7 cellular contexts compared by ENCODE assay signal in the genomic region with DNA sequence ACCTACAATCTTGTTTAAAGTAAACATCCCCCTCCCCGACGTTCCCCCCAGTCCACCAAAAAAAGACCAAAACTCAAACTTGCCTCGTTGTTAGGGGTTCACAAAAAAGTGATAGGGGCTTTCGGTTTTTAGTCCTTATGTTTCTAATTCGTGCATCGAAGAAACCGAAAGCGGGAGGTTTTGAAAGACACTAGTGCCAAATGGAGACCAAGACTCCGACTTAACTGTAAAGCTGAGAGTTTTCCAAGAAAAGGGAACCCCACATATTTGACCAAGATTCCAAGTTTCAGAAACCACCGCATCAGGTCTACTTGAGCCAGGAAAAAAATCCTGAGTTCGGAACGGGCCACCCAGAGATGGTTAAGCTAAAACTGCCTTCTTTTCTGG. TPM values are rescaled to one million over a fixed set of nuclear protein-coding genes. Genes with fewer than 3 reads are reported as not detected.
DNase-seq lines count a peak whose midpoint lies in the region; ATAC-seq, FAIRE-seq and TF ChIP-seq lines count a peak whose summit lies in the region.

No MANE protein-coding gene starts in this region.

- no peaks in the 10 kb centered on the region for H3K36me3 Mint-ChIP-seq in glutamatergic neuron (ENCODE audit: unreplicated experiment)
- H3K36me3 Mint-ChIP-seq in stimulated activated memory B cell treated with anti-CD40 and anti-IgM and Interleukin-4, amounts not matched to agents 10 μg/mL and 1 μg/mL and 100 μg/mL, for 72 hours: peaks cover 8% of the 10 kb centered on the region

- no peak for ATAC-seq in stimulated activated memory B cell treated with anti-CD40 and anti-IgM and Interleukin-4, amounts not matched to agents 10 μg/mL and 1 μg/mL and 100 μg/mL, for 72 hours
- ATAC-seq in HG03342 (IDR thresholded peaks at IDR 0.05; ENCODE audit: unreplicated experiment): no peak

- H3K27me3 Mint-ChIP-seq in glutamatergic neuron (ENCODE audit: unreplicated experiment): peaks cover 8% of the 10 kb centered on the region
- H3K27me3 Mint-ChIP-seq in stimulated activated memory B cell treated with anti-CD40 and anti-IgM and Interleukin-4, amounts not matched to agents 10 μg/mL and 1 μg/mL and 100 μg/mL, for 72 hours: no peaks in the 10 kb centered on the region

- no peak for FAIRE-seq in D721Med (lab: Jason Lieb, UNC)

- H3K4me3 ChIP-seq in HFF-Myc (replicated peaks; ENCODE audit: low read depth, low read length) (peak overlapping the region; percentile 84), WI38 (ENCODE audit: low read depth, low read length) (peak overlapping the region; percentile 96)

- peak overlapping the region; percentile 100 for H3K4me3 Mint-ChIP-seq in glutamatergic neuron (ENCODE audit: unreplicated experiment)
- peak overlapping the region; percentile 97 for H3K4me3 Mint-ChIP-seq in stimulated activated memory B cell treated with anti-CD40 and anti-IgM and Interleukin-4, amounts not matched to agents 10 μg/mL and 1 μg/mL and 100 μg/mL, for 72 hours

- H3K4me1 Mint-ChIP-seq in glutamatergic neuron (ENCODE audit: low read depth, unreplicated experiment): no peaks in the 10 kb centered on the region
- H3K4me1 Mint-ChIP-seq in stimulated activated memory B cell treated with anti-CD40 and anti-IgM and Interleukin-4, amounts not matched to agents 10 μg/mL and 1 μg/mL and 100 μg/mL, for 72 hours: peaks cover 45% of the 10 kb centered on the region

- H3K9me3 Mint-ChIP-seq in glutamatergic neuron (ENCODE audit: unreplicated experiment): peaks cover 3% of the 10 kb centered on the region
- no peaks in the 10 kb centered on the region for H3K9me3 Mint-ChIP-seq in stimulated activated memory B cell treated with anti-CD40 and anti-IgM and Interleukin-4, amounts not matched to agents 10 μg/mL and 1 μg/mL and 100 μg/mL, for 72 hours

- H3K27ac Mint-ChIP-seq in glutamatergic neuron (ENCODE audit: unreplicated experiment): peak overlapping the region; percentile 97
- peak overlapping the region; percentile 96 for H3K27ac Mint-ChIP-seq in stimulated activated memory B cell treated with anti-CD40 and anti-IgM and Interleukin-4, amounts not matched to agents 10 μg/mL and 1 μg/mL and 100 μg/mL, for 72 hours

- TF ChIP-seq CTCF in HFF-Myc (IDR thresholded peaks at IDR 0.05; ENCODE audit: low read depth, low read length, missing control alignments): no peak
- no peak for TF ChIP-seq CTCF in WI38 (IDR thresholded peaks at IDR 0.05; ENCODE audit: low read depth, low read length)
- TF ChIP-seq CTCF in glutamatergic neuron (IDR thresholded peaks at IDR 0.05; ENCODE audit: partially characterized antibody, unreplicated experiment): no peak
- no peak for TF ChIP-seq CTCF in D721Med (IDR thresholded peaks at IDR 0.05; ENCODE audit: insufficient read depth, missing control alignments)

- DNase-seq in HFF-Myc (ENCODE audit: extremely low read depth, low read depth): no peak
- DNase-seq in glutamatergic neuron: no peak
- no peak for DNase-seq in anterior cingulate cortex (lab: John Stamatoyannopoulos, UW)
- no peak for DNase-seq in D721Med (ENCODE audit: insufficient read length, low spot score)

RNA-seq across cellular contexts. Expression of gene PSMA2, which starts 0.5 kb away (rescaled TPM):
- total RNA-seq in glutamatergic neuron (ENCODE audit: unreplicated experiment): 78.4 TPM

RNA-seq across cellular contexts. Expression of gene MRPL32, which starts 0.7 kb away (rescaled TPM):
- total RNA-seq in glutamatergic neuron (ENCODE audit: unreplicated experiment): 56.2 TPM

RNA-seq across cellular contexts. Expression of gene C7orf25, which starts 19.6 kb away (rescaled TPM):
- total RNA-seq in glutamatergic neuron (ENCODE audit: unreplicated experiment): 3.6 TPM
